ENCODE assay signal across 8 cellular contexts in genomic region chr11:68038718-68039525, GRCh38. TPM values are rescaled to one million over a fixed set of nuclear protein-coding genes. Genes with fewer than 3 reads are reported as not detected.
A peak's percentile ranks its signal among the peaks of the same experiment; 100 is the strongest.
DNase-seq lines count a peak whose midpoint lies in the region; ATAC-seq and TF ChIP-seq lines count a peak whose summit lies in the region.

TSS of gene TCIRG1 (plus strand) at chr11:68039025. CDS start at chr11:68041272, 2,247 bp downstream.

- in situ Hi-C loops in astrocyte of the spinal cord (cut with HindIII; ENCODE audit: low sequenced_read_pairs), result no loop called here

- H3K4me3 ChIP-seq in HL-60 (replicated peaks; ENCODE audit: insufficient read depth, low read length) (peak within 1 kb of the TSS; percentile 97), astrocyte of the spinal cord (ENCODE audit: low read depth, low read length) (peak within 1 kb of the TSS; percentile 58), sigmoid colon (peak within 1 kb of the TSS; percentile 67 to 84 (median 75))

- DNase-seq in HL-60 (ENCODE audit: low read depth in 1 of 2, low spot score in 1 of 2) (peak; percentile 81 to 92), T-helper 2 cell (peak; percentile 19 to 69 (median 44)), astrocyte of the spinal cord (ENCODE audit: low read depth, low spot score) (peak; percentile 76), hypothalamus (lab: John Stamatoyannopoulos, UW) (peak in 29 of 51 donors; percentile 11 to 70 (median 38)), sigmoid colon (peak; percentile 96), putamen (ENCODE audit: low spot score) (no peak)

- TF ChIP-seq POLR2A in GM10847 (IDR thresholded peaks at IDR 0.05; ENCODE audit: extremely low read depth, insufficient read length) (peak; percentile 90), sigmoid colon (IDR thresholded peaks at IDR 0.05) (peak; percentile 95 to 97)

- H3K27me3 ChIP-seq in HL-60 (ENCODE audit: insufficient read depth, poor library complexity, severe bottlenecking), result no peaks in the 10 kb centered on the region
- H3K27me3 ChIP-seq in sigmoid colon, result no peaks in the 10 kb centered on the region

- no peak for ATAC-seq in HG03378 (IDR thresholded peaks at IDR 0.05; ENCODE audit: unreplicated experiment)

- no peak for TF ChIP-seq EP300 in sigmoid colon (IDR thresholded peaks at IDR 0.05)

- peaks cover 0 to 56% (median 44%) of the 10 kb centered on the region in 4 donors for H3K4me1 ChIP-seq in sigmoid colon

- TF ChIP-seq CTCF in HL-60 (IDR thresholded peaks at IDR 0.05; ENCODE audit: insufficient read depth, low read length) (no peak), astrocyte of the spinal cord (IDR thresholded peaks at IDR 0.05; ENCODE audit: low read depth, low read length) (no peak), sigmoid colon (IDR thresholded peaks at IDR 0.05) (peak in 2 of 4 experiments; percentile 27 to 38)

- H3K36me3 ChIP-seq in sigmoid colon, result peaks cover 0 to 49% (median 21%) of the 10 kb centered on the region in 4 donors

- 2 to 5% methylated on average over 51 of the region's 51 CpGs for WGBS in sigmoid colon, 2 donors

- intact Hi-C loops in sigmoid colon (cut with DNase I), result loop anchor here (2.0 kb wide), 1 partner anchor 28 kb away; the partner anchor contains the start of gene ALDH3B1

- H3K9me3 ChIP-seq in sigmoid colon, result no peaks in the 10 kb centered on the region

- peak within 1 kb of the TSS; percentile 81 for H3K27ac ChIP-seq in HL-60 (replicated peaks)
- peak within 1 kb of the TSS; percentile 86 to 91 (median 90) for H3K27ac ChIP-seq in sigmoid colon

RNA-seq across cellular contexts. Expression of gene TCIRG1, which starts in this region (rescaled TPM):
- 100 to 1,000 TPM in 1 of 4 donors, 10 to 100 TPM in 3; 69.9 to 147 (median 81.9) TPM for total RNA-seq in sigmoid colon
- polyA plus RNA-seq in sigmoid colon, result 100 to 1,000 TPM in 1 of 3 donors, 10 to 100 TPM in 2; 15.0 to 276 (median 23.6) TPM
